ENCODE assay signal across 9 cellular contexts in genomic region chr13:114146629-114147028, GRCh38. TPM values are rescaled to one million over a fixed set of nuclear protein-coding genes. Genes with fewer than 3 reads are reported as not detected.
DNase-seq lines count a peak whose midpoint lies in the region; ATAC-seq, FAIRE-seq and TF ChIP-seq lines count a peak whose summit lies in the region.
"Had no signal": no experiment of that assay in that cellular context is flagged by ENCODE, and none has a peak within 500 bp of the region (broad histone marks: within the 10 kb centered on the region; RNA-seq: fewer than 3 reads in every experiment).

No MANE protein-coding gene starts in this region.

- ATAC-seq in HCT116 (peak; percentile 48), natural killer cell (no peak), GM21528 (IDR thresholded peaks at IDR 0.05; ENCODE audit: low FRiP score, unreplicated experiment) (no peak), HG03108 (IDR thresholded peaks at IDR 0.05; ENCODE audit: unreplicated experiment) (no peak), right cardiac atrium (no peak)

- no peaks in the 10 kb centered on the region for H3K79me2 ChIP-seq in HCT116 (ENCODE audit: insufficient read depth, low read length)

- peak overlapping the region; percentile 7 for H3K27ac Mint-ChIP-seq in activated T-helper 2 cell treated with anti-CD3 and anti-CD28 coated beads, Interferon-gamma antibody, Interleukin-2, Interleukin-4, amounts not matched to agents 10 μg/mL and 5 μg/mL and 100 μg/mL, durations not matched to agents 14 hours and 24 hours and 36 hours
- H3K27ac Mint-ChIP-seq in natural killer cell: peak overlapping the region; percentile 74 to 84

- BruUV-seq in HCT116 (replicated peaks; lab: Mats Ljungman, UMichigan): no TSS peak

- TF ChIP-seq CTCF in D721Med (IDR thresholded peaks at IDR 0.05; ENCODE audit: insufficient read depth, missing control alignments) (no peak), HCT116 (IDR thresholded peaks at IDR 0.05 in 2 of 3, conservative IDR thresholded peaks at IDR 0.05 in 1 of 3; ENCODE audit: borderline replicate concordance in 1 of 3, insufficient read depth in 1 of 3, low read depth in 2 of 3, low read length in 2 of 3) (peak in 2 of 3 experiments; percentile 21 to 40; a peak in 3 of 6 replicates), natural killer cell (IDR thresholded peaks at IDR 0.05) (no peak)

- peaks cover 63% of the 10 kb centered on the region for H3K4me1 Mint-ChIP-seq in activated T-helper 2 cell treated with anti-CD3 and anti-CD28 coated beads, Interferon-gamma antibody, Interleukin-2, Interleukin-4, amounts not matched to agents 10 μg/mL and 5 μg/mL and 100 μg/mL, durations not matched to agents 14 hours and 24 hours and 36 hours (ENCODE audit: low read depth)
- H3K4me1 Mint-ChIP-seq in natural killer cell: peaks cover 40 to 65% of the 10 kb centered on the region in 2 donors

- peaks cover 12 to 21% of the 10 kb centered on the region in 2 experiments for H3K4me1 ChIP-seq in HCT116 (ENCODE audit: control insufficient read depth in 1 of 2, insufficient read depth in 2 of 2, low read length in 2 of 2)
- no peaks in the 10 kb centered on the region for H3K4me1 ChIP-seq in right cardiac atrium (ENCODE audit: control insufficient read depth, insufficient read depth, low read length)

- H4K20me1 ChIP-seq in HCT116 (ENCODE audit: insufficient read depth): no peaks in the 10 kb centered on the region

- no peak for DNase-seq in D721Med (ENCODE audit: insufficient read length, low spot score)
- DNase-seq in HCT116 (ENCODE audit: low read depth, low spot score): no peak
- no peak for DNase-seq in activated T-helper 2 cell treated with anti-CD3 and anti-CD28 coated beads, Interferon-gamma antibody, Interleukin-2, Interleukin-4, amounts not matched to agents 10 μg/mL and 5 μg/mL and 100 μg/mL, durations not matched to agents 14 hours and 24 hours and 36 hours (ENCODE audit: low spot score)
- no peak for DNase-seq in natural killer cell
- no peak for DNase-seq in right cardiac atrium
- DNase-seq: NCI-H524 treated with DMSO at 0.1 percent for 48 hours had no signal

- H3K4me3 Mint-ChIP-seq in activated T-helper 2 cell treated with anti-CD3 and anti-CD28 coated beads, Interferon-gamma antibody, Interleukin-2, Interleukin-4, amounts not matched to agents 10 μg/mL and 5 μg/mL and 100 μg/mL, durations not matched to agents 14 hours and 24 hours and 36 hours (ENCODE audit: low read depth): no peak overlapping the region
- H3K4me3 Mint-ChIP-seq in natural killer cell: peak overlapping the region; percentile 42

- no peak for TF ChIP-seq RAD21 in HCT116 (IDR thresholded peaks at IDR 0.05; ENCODE audit: low read depth)

- no peaks in the 10 kb centered on the region for H3K9me3 Mint-ChIP-seq in activated T-helper 2 cell treated with anti-CD3 and anti-CD28 coated beads, Interferon-gamma antibody, Interleukin-2, Interleukin-4, amounts not matched to agents 10 μg/mL and 5 μg/mL and 100 μg/mL, durations not matched to agents 14 hours and 24 hours and 36 hours
- H3K9me3 Mint-ChIP-seq in natural killer cell: no peaks in the 10 kb centered on the region

- no peaks in the 10 kb centered on the region for H3K9me2 ChIP-seq in HCT116 (ENCODE audit: insufficient read depth)

- H3K9me3 ChIP-seq in HCT116 (ENCODE audit: control insufficient read depth in 1 of 2, insufficient read depth in 1 of 2, low read depth in 1 of 2, low read length in 2 of 2): no peaks in the 10 kb centered on the region
- H3K9me3 ChIP-seq in right cardiac atrium (ENCODE audit: control insufficient read depth, low read length): no peaks in the 10 kb centered on the region

- no peak for TF ChIP-seq POLR2A in HCT116 (IDR thresholded peaks at IDR 0.05; ENCODE audit: borderline replicate concordance, extremely low read depth, insufficient read depth, insufficient read length)

- 59% methylated on average over 10 of the region's 10 CpGs for WGBS in right cardiac atrium

- CTCF ChIA-PET in HCT116 (lab: Charles Lee): no interaction called here

- no peaks in the 10 kb centered on the region for H3K36me3 ChIP-seq in HCT116 (ENCODE audit: control insufficient read depth in 1 of 2, insufficient read depth in 2 of 2, low read length in 2 of 2)

- no peak overlapping the region for H3K4me2 ChIP-seq in HCT116 (ENCODE audit: low read length)

- FAIRE-seq in D721Med (lab: Jason Lieb, UNC): peak; percentile 55

- no peak overlapping the region for H3K4me3 ChIP-seq in HCT116 (replicated peaks in 1 of 2; ENCODE audit: low read depth in 1 of 2, low read length in 2 of 2)
- H3K4me3 ChIP-seq in right cardiac atrium (ENCODE audit: low read length): no peak overlapping the region

- H3K27me3 Mint-ChIP-seq in activated T-helper 2 cell treated with anti-CD3 and anti-CD28 coated beads, Interferon-gamma antibody, Interleukin-2, Interleukin-4, amounts not matched to agents 10 μg/mL and 5 μg/mL and 100 μg/mL, durations not matched to agents 14 hours and 24 hours and 36 hours (ENCODE audit: low read depth): peaks cover 6% of the 10 kb centered on the region
- H3K27me3 Mint-ChIP-seq in natural killer cell (ENCODE audit: low read depth in 2 of 2): no peaks in the 10 kb centered on the region

- no peak overlapping the region for H3K27ac ChIP-seq in HCT116 (ENCODE audit: low read depth, low read length)
- H3K27ac ChIP-seq in right cardiac atrium (ENCODE audit: low read length): no peak overlapping the region
- H3K27ac ChIP-seq: epithelial cell of prostate had no signal

- POLR2A ChIA-PET in HCT116 (lab: Charles Lee): no interaction called here

- H3K9ac ChIP-seq in HCT116 (ENCODE audit: low read length): no peak overlapping the region

- intact Hi-C loops in HCT116 (cut with micrococcal nuclease) (loop anchor here (10.0 kb wide), 1 partner anchor 192 kb away; no protein-coding TSS in a partner anchor), natural killer cell (cut with micrococcal nuclease) (no loop called here), right cardiac atrium (cut with DNase I) (no loop called here)
- intact Hi-C loops in activated T-helper 2 cell treated with anti-CD3 and anti-CD28 coated beads, Interferon-gamma antibody, Interleukin-2, Interleukin-4, amounts not matched to agents 10 μg/mL and 5 μg/mL and 100 μg/mL, durations not matched to agents 14 hours and 24 hours and 36 hours (cut with micrococcal nuclease): loop anchor here (5.0 kb wide), 2 partner anchors 34 to 81 kb away; no protein-coding TSS in a partner anchor

- H3K27me3 ChIP-seq in HCT116 (ENCODE audit: insufficient read depth, low read length): no peaks in the 10 kb centered on the region
- no peaks in the 10 kb centered on the region for H3K27me3 ChIP-seq in right cardiac atrium (ENCODE audit: control insufficient read depth, insufficient read depth)

- no peak overlapping the region for H2AFZ ChIP-seq in HCT116 (ENCODE audit: low read depth, low read length, poor library complexity, severe bottlenecking)

- H3K36me3 Mint-ChIP-seq in activated T-helper 2 cell treated with anti-CD3 and anti-CD28 coated beads, Interferon-gamma antibody, Interleukin-2, Interleukin-4, amounts not matched to agents 10 μg/mL and 5 μg/mL and 100 μg/mL, durations not matched to agents 14 hours and 24 hours and 36 hours (ENCODE audit: low read depth): no peaks in the 10 kb centered on the region
- no peaks in the 10 kb centered on the region for H3K36me3 Mint-ChIP-seq in natural killer cell

- RAD21 ChIA-PET in HCT116 (lab: Charles Lee; ENCODE audit: low non-redundant PET in 1 of 2, low total read pairs in 2 of 2, uncharacterized antibody in 2 of 2, unreplicated experiment in 2 of 2): no interaction called here

TF ChIP-seq in HCT116, 20 proteins besides CTCF, POLR2A, EP300 and RAD21 (continues in another document):
- TF ChIP-seq YY1 (IDR thresholded peaks at IDR 0.05; ENCODE audit: extremely low read depth, insufficient replicate concordance, low read depth, low read length): no peak
- no peak for TF ChIP-seq SRF (IDR thresholded peaks at IDR 0.05; ENCODE audit: low read depth)
- no peak for TF ChIP-seq CEBPB (IDR thresholded peaks at IDR 0.05; ENCODE audit: low read depth)
- no peak for TF ChIP-seq EZH2phosphoT487 (IDR thresholded peaks at IDR 0.05; ENCODE audit: borderline replicate concordance)
- no peak for TF ChIP-seq JUND (IDR thresholded peaks at IDR 0.05)
- TF ChIP-seq SP1 (IDR thresholded peaks at IDR 0.05; ENCODE audit: low read depth): no peak
- TF ChIP-seq CBX3 (IDR thresholded peaks at IDR 0.05; ENCODE audit: low read depth): no peak
- TF ChIP-seq ZFX (IDR thresholded peaks at IDR 0.05): no peak
- no peak for TF ChIP-seq MAX (IDR thresholded peaks at IDR 0.05)
- no peak for TF ChIP-seq TCF7L2 (IDR thresholded peaks at IDR 0.05; ENCODE audit: borderline replicate concordance, extremely low read depth, insufficient read depth, insufficient read length)
- TF ChIP-seq ATF3 (IDR thresholded peaks at IDR 0.05): no peak

RNA-seq across cellular contexts. Expression of gene RASA3, which starts 14.2 kb away (rescaled TPM):
- total RNA-seq in HCT116 (2021; ENCODE audit: unreplicated experiment) (18.6 TPM), natural killer cell (100 to 1,000 TPM; 252 to 277 (median 274) TPM), right cardiac atrium (10 to 100 TPM in 3 of 4 donors, 1 to 10 TPM in 1; 9.4 to 15.5 (median 11.8) TPM)
- 14.8 and 15.2 TPM in 2 replicates for polyA plus RNA-seq in HCT116 (2012)
- 13.7 and 13.9 TPM in 2 replicates for total RNA-seq in activated T-helper 2 cell treated with anti-CD3 and anti-CD28 coated beads, Interferon-gamma antibody, Interleukin-2, Interleukin-4, amounts not matched to agents 10 μg/mL and 5 μg/mL and 100 μg/mL, durations not matched to agents 14 hours and 24 hours and 36 hours
- polyA plus RNA-seq in right cardiac atrium: 7.4 TPM

RNA-seq across cellular contexts. Expression of gene CFAP97D2, which starts 32.4 kb away (rescaled TPM):
- total RNA-seq in HCT116 (2021; ENCODE audit: unreplicated experiment) (not detected), natural killer cell (1 to 10 TPM in 1 of 3 donors, under 1 TPM in 1, not detected in 1; 0.45 to 7.7 TPM), right cardiac atrium (not detected)
- polyA plus RNA-seq in HCT116 (2012): not detected in 2 replicates
- not detected in 2 replicates for total RNA-seq in activated T-helper 2 cell treated with anti-CD3 and anti-CD28 coated beads, Interferon-gamma antibody, Interleukin-2, Interleukin-4, amounts not matched to agents 10 μg/mL and 5 μg/mL and 100 μg/mL, durations not matched to agents 14 hours and 24 hours and 36 hours
- polyA plus RNA-seq in right cardiac atrium: not detected

Comparison
In these comparisons a context has a peak if more than half of its experiments do, and no peak if none do; other contexts are left out.
1. CTCF ChIP-seq: peak in HCT116 (2 of 3); none in D721Med (single experiment) and natural killer cell (single experiment).
2. RNA of gene RASA3, which starts 14.2 kb away (total RNA-seq): 252 to 277 TPM in natural killer cell; 18.6 TPM in HCT116 (single experiment), 13.7 to 13.9 TPM in activated T-helper 2 cell treated with anti-CD3 and anti-CD28 coated beads, Interferon-gamma antibody, Interleukin-2, Interleukin-4, amounts not matched to agents 10 μg/mL and 5 μg/mL and 100 μg/mL, durations not matched to agents 14 hours and 24 hours and 36 hours and 9.4 to 15.5 TPM in right cardiac atrium; every median in the first group is over 10 times any median in the second.
3. intact Hi-C loops: an anchor here in HCT116 (10.0 kb wide) and activated T-helper 2 cell treated with anti-CD3 and anti-CD28 coated beads, Interferon-gamma antibody, Interleukin-2, Interleukin-4, amounts not matched to agents 10 μg/mL and 5 μg/mL and 100 μg/mL, durations not matched to agents 14 hours and 24 hours and 36 hours (5.0 kb wide); none called in natural killer cell and right cardiac atrium.